Comparison of ENCODE assay signal across 29 cellular contexts in genomic region chr5:17432571-17432970, GRCh38.
"Had no signal": no experiment of that assay in that cellular context is flagged by ENCODE, and none has a peak within 500 bp of the region (broad histone marks: within the 10 kb centered on the region; RNA-seq: fewer than 3 reads in every experiment).

No MANE protein-coding gene starts in this region.

- ATAC-seq: left colon; left lung; lower lobe of right lung; natural killer cell; right cardiac atrium; stimulated activated memory B cell treated with anti-CD40 and anti-IgM and Interleukin-4, amounts not matched to agents 10 μg/mL and 1 μg/mL and 100 μg/mL, for 72 hours; stimulated activated naive CD8-positive, alpha-beta T cell treated with anti-CD3 and anti-CD28 coated beads, Interleukin-15, amount 100 ng/mL, for 72 hours had no signal

- H3K4me3 ChIP-seq: left lung, lower lobe of right lung, neural progenitor cell, ovary, prostate gland, sigmoid colon, tibial nerve, uterus had no signal

- DNase-seq: hypothalamus; immature natural killer cell; kidney; left colon; left lung; lower lobe of right lung; mammary epithelial cell; mesenchymal stem cell; naive B cell; natural killer cell; nephron progenitor cell; ovary; posterior cingulate gyrus; retina; right cardiac atrium; sigmoid colon; small intestine; stimulated activated CD4-positive, alpha-beta T cell treated with anti-CD3 and anti-CD28 coated beads, Interleukin-1b, Interleukin-23, amount 100 ng/mL, for 48 hours; stimulated activated CD4-positive, alpha-beta T cell treated with anti-CD3 and anti-CD28 coated beads, Interleukin-2, amount 100 ng/mL, for 48 hours; stimulated activated CD4-positive, alpha-beta T cell treated with anti-CD3 and anti-CD28 coated beads, Interleukin-4, amount 100 ng/mL, for 4 hours; stimulated activated CD8-positive, alpha-beta memory T cell treated with anti-CD3 and anti-CD28 coated beads, Interleukin-4, amount 100 ng/mL, for 48 hours; stimulated activated naive CD4-positive, alpha-beta T cell treated with Interleukin-2 at 50 U/mL for 16 hours; stimulated activated naive CD8-positive, alpha-beta T cell treated with anti-CD3 and anti-CD28 coated beads, Interleukin-15, amount 100 ng/mL, for 72 hours; uterus had no signal

- H3K9me3 ChIP-seq: left lung, lower lobe of right lung, ovary, prostate gland, sigmoid colon, tibial nerve, uterus had no signal

- H3K4me1 ChIP-seq: lower lobe of right lung, neural progenitor cell, prostate gland, sigmoid colon, uterus had no signal

- H2AFZ ChIP-seq: neural progenitor cell had no signal

- H3K9ac ChIP-seq: neural progenitor cell had no signal

- H3K36me3 ChIP-seq: left lung, lower lobe of right lung, neural progenitor cell, ovary, prostate gland, sigmoid colon, tibial nerve, uterus had no signal

- H3K4me2 ChIP-seq: neural progenitor cell had no signal

- FAIRE-seq: islet of Langerhans, kidney, small intestine had no signal

- H3K27ac ChIP-seq: left lung, lower lobe of right lung, neural progenitor cell, ovary, prostate gland, sigmoid colon, tibial nerve, uterus had no signal

- H3K27me3 ChIP-seq: left lung, neural progenitor cell, ovary, sigmoid colon, tibial nerve, uterus had no signal
